Comparison of ENCODE assay signal across 8 cellular contexts in the genomic region with DNA sequence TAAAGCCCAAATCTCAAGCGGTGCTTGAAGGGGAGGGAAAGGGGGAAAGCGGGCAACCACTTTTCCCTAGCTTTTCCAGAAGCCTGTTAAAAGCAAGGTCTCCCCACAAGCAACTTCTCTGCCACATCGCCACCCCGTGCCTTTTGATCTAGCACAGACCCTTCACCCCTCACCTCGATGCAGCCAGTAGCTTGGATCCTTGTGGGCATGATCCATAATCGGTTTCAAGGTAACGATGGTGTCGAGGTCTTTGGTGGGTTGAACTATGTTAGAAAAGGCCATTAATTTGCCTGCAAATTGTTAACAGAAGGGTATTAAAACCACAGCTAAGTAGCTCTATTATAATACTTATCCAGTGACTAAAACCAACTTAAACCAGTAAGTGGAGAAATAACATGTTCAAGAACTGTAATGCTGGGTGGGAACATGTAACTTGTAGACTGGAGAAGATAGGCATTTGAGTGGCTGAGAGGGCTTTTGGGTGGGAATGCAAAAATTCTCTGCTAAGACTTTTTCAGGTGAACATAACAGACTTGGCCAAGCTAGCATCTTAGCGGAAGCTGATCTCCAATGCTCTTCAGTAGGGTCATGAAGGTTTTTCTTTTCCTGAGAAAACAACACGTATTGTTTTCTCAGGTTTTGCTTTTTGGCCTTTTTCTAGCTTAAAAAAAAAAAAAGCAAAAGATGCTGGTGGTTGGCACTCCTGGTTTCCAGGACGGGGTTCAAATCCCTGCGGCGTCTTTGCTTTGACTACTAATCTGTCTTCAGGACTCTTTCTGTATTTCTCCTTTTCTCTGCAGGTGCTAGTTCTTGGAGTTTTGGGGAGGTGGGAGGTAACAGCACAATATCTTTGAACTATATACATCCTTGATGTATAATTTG. TPM values are rescaled to one million over a fixed set of nuclear protein-coding genes. Genes with fewer than 3 reads are reported as not detected.
DNase-seq lines count a peak whose midpoint lies in the region; ATAC-seq and TF ChIP-seq lines count a peak whose summit lies in the region.

No MANE protein-coding gene starts in this region.

- no peaks in the 10 kb centered on the region for H3K9me2 ChIP-seq in SK-N-SH

- H3K4me2 ChIP-seq in SK-N-SH, result peak overlapping the region; percentile 87

- CTCF ChIA-PET in SK-N-SH (lab: Yijun Ruan, JAX), result interaction anchor here (0.6 to 8.8 kb wide), 13 partner anchors 7 to 976 kb away, joined by 3 to 223 read pairs (median 5); partner anchors contain the start of genes MALAT1 and NEAT1

- no peak for TF ChIP-seq EP300 in SK-N-SH (IDR thresholded peaks at IDR 0.05; ENCODE audit: borderline replicate concordance in 1 of 2, low read depth in 1 of 2, low read length in 1 of 2)

- H3F3A ChIP-seq in SK-N-SH (replicated peaks; ENCODE audit: insufficient read depth), result peaks cover 100% of the 10 kb centered on the region

- H3K36me3 ChIP-seq in SK-N-SH (replicated peaks in 1 of 2; ENCODE audit: control insufficient read depth in 1 of 2, insufficient read depth in 2 of 2, low read length in 1 of 2) (peaks cover 60 to 61% of the 10 kb centered on the region in 2 experiments), gastrocnemius medialis (peaks cover 29 to 57% of the 10 kb centered on the region in 2 donors)

- no peak for ATAC-seq in gastrocnemius medialis
- no peak for ATAC-seq in HG03025 (IDR thresholded peaks at IDR 0.05; ENCODE audit: low FRiP score, unreplicated experiment)

- H3K9ac ChIP-seq in SK-N-SH, result peak overlapping the region; percentile 100

- H2AFZ ChIP-seq in SK-N-SH (ENCODE audit: low read depth), result no peak overlapping the region

- no peak for DNase-seq in SK-N-SH
- peak in 1 of 2 donors; percentile 44 for DNase-seq in foreskin fibroblast
- DNase-seq in gastrocnemius medialis, result no peak
- no peak for DNase-seq in GM19240 (ENCODE audit: insufficient read length, low spot score)
- no peak for DNase-seq in NCI-H2196 (lab: John Stamatoyannopoulos, UW; ENCODE audit: unreplicated experiment)
- DNase-seq in NOMO-1 treated with dmso at 0.1 percent for 144 hours (lab: John Stamatoyannopoulos, UW; ENCODE audit: unreplicated experiment), result no peak

- TF ChIP-seq CTCF in SK-N-SH (IDR thresholded peaks at IDR 0.05) (no peak), foreskin fibroblast (IDR thresholded peaks at IDR 0.05; ENCODE audit: low read depth, low read length) (no peak), gastrocnemius medialis (IDR thresholded peaks at IDR 0.05 in 4 of 5, conservative IDR thresholded peaks at IDR 0.05 in 1 of 5) (no peak)

- peaks cover 0 to 19% of the 10 kb centered on the region in 2 experiments; a peak in 2 of 4 replicates for H3K4me1 ChIP-seq in SK-N-SH (ENCODE audit: control insufficient read depth in 1 of 2, insufficient read depth in 2 of 2, low read depth in 1 of 2, low read length in 1 of 2)
- H3K4me1 ChIP-seq in gastrocnemius medialis, result peaks cover 38 to 46% of the 10 kb centered on the region in 2 donors

- TF ChIP-seq POLR2A in GM19099 (IDR thresholded peaks at IDR 0.05; ENCODE audit: extremely low read depth, insufficient read length, low read depth) (peak; percentile 44), gastrocnemius medialis (IDR thresholded peaks at IDR 0.05) (peak; percentile 12 to 26)

- intact Hi-C loops in gastrocnemius medialis (cut with DNase I; ENCODE audit: low total_unique reads), result no loop called here

- H3K79me2 ChIP-seq in SK-N-SH (ENCODE audit: insufficient read depth), result peaks cover 86% of the 10 kb centered on the region

- H3K27ac ChIP-seq in SK-N-SH (ENCODE audit: low read depth in 2 of 2, low read length in 1 of 2) (peak overlapping the region; percentile 71 to 99), gastrocnemius medialis (peak overlapping the region; percentile 91 to 99 (median 94))

- POLR2A ChIA-PET in SK-N-SH (lab: Yijun Ruan, JAX), result interaction anchor here (0.6 to 26.8 kb wide), 16 partner anchors 8 to 207 kb away, joined by 3 to 1027 read pairs (median 4); partner anchors contain the start of genes DPF2, MALAT1, NEAT1 and SLC25A45

- H3K27me3 ChIP-seq in SK-N-SH (ENCODE audit: insufficient read depth), result no peaks in the 10 kb centered on the region
- no peaks in the 10 kb centered on the region for H3K27me3 ChIP-seq in gastrocnemius medialis

- no peak for TF ChIP-seq RAD21 in SK-N-SH (IDR thresholded peaks at IDR 0.05; ENCODE audit: low read length)

- H3K9me3 ChIP-seq in SK-N-SH (no peaks in the 10 kb centered on the region), gastrocnemius medialis (no peaks in the 10 kb centered on the region)

- 6% methylated on average over 13 of the region's 13 CpGs for WGBS in SK-N-SH (ENCODE audit: low lambda C conversion rate)

- in situ Hi-C loops in gastrocnemius medialis (cut with MboI; ENCODE audit: low sequenced_read_pairs in 4 of 4), result loop anchor here in 3 of 4 donors (5.0 to 10.0 kb wide), 2 partner anchors 81 to 88 kb away; partner anchors contain the start of gene NEAT1 (in 1 of the 3)

- peak overlapping the region; percentile 84 to 87 for H3K4me3 ChIP-seq in SK-N-SH (ENCODE audit: low read depth in 2 of 2, low read length in 1 of 2)
- peak overlapping the region; percentile 63 to 72 for H3K4me3 ChIP-seq in foreskin fibroblast (ENCODE audit: low read depth in 1 of 2, low read length in 2 of 2)
- H3K4me3 ChIP-seq in gastrocnemius medialis, result peak overlapping the region; percentile 81 to 93 (median 91)

- H4K20me1 ChIP-seq in SK-N-SH (ENCODE audit: insufficient read depth), result peaks cover 72% of the 10 kb centered on the region

TF ChIP-seq in SK-N-SH, 30 proteins besides CTCF, POLR2A, EP300 and RAD21 (continues in another document):
- TF ChIP-seq RXRA (IDR thresholded peaks at IDR 0.05; ENCODE audit: borderline replicate concordance, low read depth) (no peak), SMC3 (IDR thresholded peaks at IDR 0.05; ENCODE audit: low read depth, low read length) (no peak), RCOR1 (IDR thresholded peaks at IDR 0.05; ENCODE audit: low read length) (no peak), POLR2AphosphoS5 (IDR thresholded peaks at IDR 0.05; ENCODE audit: low read depth, low read length) (peak; percentile 86), REST (IDR thresholded peaks at IDR 0.05; ENCODE audit: low read depth, low read length) (peak; percentile 16; the same call in 1 of the 2 replicates), USF2 (IDR thresholded peaks at IDR 0.05; ENCODE audit: borderline replicate concordance, low read depth, low read length) (no peak), CHD2 (IDR thresholded peaks at IDR 0.05; ENCODE audit: low read length, partially characterized antibody) (no peak), USF1 (IDR thresholded peaks at IDR 0.05; ENCODE audit: borderline replicate concordance, low read depth) (no peak), FOXM1 (IDR thresholded peaks at IDR 0.05; ENCODE audit: low read depth) (no peak), FOSL2 (IDR thresholded peaks at IDR 0.05; ENCODE audit: borderline replicate concordance, low read depth) (no peak)

RNA-seq across cellular contexts. Expression of gene MALAT1, which starts 6.8 kb away (rescaled TPM):
- 285 and 510 TPM in 2 replicates for polyA plus RNA-seq in SK-N-SH (2012; rRNA removed)
- 23.6 and 25.7 TPM in 2 replicates for polyA plus RNA-seq in SK-N-SH (2012; cell fraction: cytosol; rRNA removed)
- 1,545 and 2,619 TPM in 2 replicates for polyA plus RNA-seq in SK-N-SH (2012; cell fraction: nucleus; rRNA removed)
- 1,000 to 10,000 TPM in 3 of 4 donors, 100 to 1,000 TPM in 1; 874 to 6,745 (median 1,938) TPM for total RNA-seq in gastrocnemius medialis

RNA-seq across cellular contexts. Expression of gene SCYL1, which starts 19.2 kb away (rescaled TPM):
- 76.7 and 79.9 TPM in 2 replicates for polyA plus RNA-seq in SK-N-SH (2012; rRNA removed)
- polyA plus RNA-seq in SK-N-SH (2012; cell fraction: cytosol; rRNA removed), result 26.2 and 41.7 TPM in 2 replicates
- polyA plus RNA-seq in SK-N-SH (2012; cell fraction: nucleus; rRNA removed), result 115 and 159 TPM in 2 replicates
- 100 to 1,000 TPM; 120 to 162 (median 133) TPM for total RNA-seq in gastrocnemius medialis

RNA-seq across cellular contexts. Expression of gene LTBP3, which starts 52.5 kb away (rescaled TPM):
- polyA plus RNA-seq in SK-N-SH (2012; rRNA removed), result 92.1 and 167 TPM in 2 replicates
- 62.4 and 112 TPM in 2 replicates for polyA plus RNA-seq in SK-N-SH (2012; cell fraction: cytosol; rRNA removed)
- polyA plus RNA-seq in SK-N-SH (2012; cell fraction: nucleus; rRNA removed), result 691 and 1,438 TPM in 2 replicates
- total RNA-seq in gastrocnemius medialis, result 10 to 100 TPM; 18.5 to 56.6 (median 35.6) TPM
